ENCODE assay signal across 1 cellular context in genomic region chr15:40354408-40355171, GRCh38.
TF ChIP-seq lines count a peak whose summit lies in the region.

No MANE protein-coding gene starts in this region.

TF ChIP-seq in K562, 482 proteins besides CTCF, POLR2A, EP300 and RAD21:
- TF ChIP-seq TSC22D4 (tag; IDR thresholded peaks at IDR 0.05) = no peak
- TF ChIP-seq KLF10 (CRISPR knock-in tag; IDR thresholded peaks at IDR 0.05) = no peak
- TF ChIP-seq ZFP30 (CRISPR knock-in tag; IDR thresholded peaks at IDR 0.05; ENCODE audit: borderline replicate concordance) = no peak
- TF ChIP-seq BRD9 (IDR thresholded peaks at IDR 0.05; ENCODE audit: low read depth, partially characterized antibody) = no peak
- TF ChIP-seq BRCA1 (IDR thresholded peaks at IDR 0.05) = no peak
- no peak for TF ChIP-seq BRCA1 (CRISPR knock-in tag; IDR thresholded peaks at IDR 0.05)
- peak; percentile 51; the same call in 1 of the 2 replicates for TF ChIP-seq SMARCE1 (IDR thresholded peaks at IDR 0.05)
- TF ChIP-seq ZHX1 (conservative IDR thresholded peaks at IDR 0.05; ENCODE audit: low read length) = no peak
- no peak for TF ChIP-seq FOXJ2 (tag; IDR thresholded peaks at IDR 0.05)
- peak; percentile 75 for TF ChIP-seq ZNF740 (CRISPR knock-in tag; IDR thresholded peaks at IDR 0.05)
- no peak for TF ChIP-seq ZNF740 (tag; IDR thresholded peaks at IDR 0.05)
- TF ChIP-seq FOSL1 (tag; conservative IDR thresholded peaks at IDR 0.05) = no peak
- no peak for TF ChIP-seq MTF1 (CRISPR knock-in tag; IDR thresholded peaks at IDR 0.05; ENCODE audit: borderline replicate concordance)
- TF ChIP-seq KLF16 (IDR thresholded peaks at IDR 0.05) = no peak
- no peak for TF ChIP-seq ZNF133 (CRISPR knock-in tag; IDR thresholded peaks at IDR 0.05)
- peak; percentile 70 for TF ChIP-seq ZBTB33 (CRISPR knock-in tag; IDR thresholded peaks at IDR 0.05)
- no peak for TF ChIP-seq TAL1 (IDR thresholded peaks at IDR 0.05)
- no peak for TF ChIP-seq MCM7 (IDR thresholded peaks at IDR 0.05)
- no peak for TF ChIP-seq KHSRP (IDR thresholded peaks at IDR 0.05)
- TF ChIP-seq ZEB2 (IDR thresholded peaks at IDR 0.05) = no peak
- TF ChIP-seq DPF2 (IDR thresholded peaks at IDR 0.05) = 0 out of 2 replicates have a peak, but pooled peaks have one; percentile 16
- no peak for TF ChIP-seq FOXK2 (conservative IDR thresholded peaks at IDR 0.05 in 1 of 2, IDR thresholded peaks at IDR 0.05 in 1 of 2; ENCODE audit: low read depth in 2 of 2)
- TF ChIP-seq TFAM (CRISPR knock-in tag; conservative IDR thresholded peaks at IDR 0.05) = no peak
- TF ChIP-seq RUNX1 (IDR thresholded peaks at IDR 0.05; ENCODE audit: low read depth) = no peak
- no peak for TF ChIP-seq EZH2 (IDR thresholded peaks at IDR 0.05; ENCODE audit: borderline replicate concordance, low read depth, low read length)
- TF ChIP-seq DNMT1 (IDR thresholded peaks at IDR 0.05) = no peak
- TF ChIP-seq CTCFL (IDR thresholded peaks at IDR 0.05; ENCODE audit: borderline replicate concordance, insufficient read depth, low read depth, low read length, poor library complexity, severe bottlenecking) = peak; percentile 53
- TF ChIP-seq ARID2 (IDR thresholded peaks at IDR 0.05) = no peak
- TF ChIP-seq RB1 (IDR thresholded peaks at IDR 0.05; ENCODE audit: low read depth) = 0 out of 2 replicates have a peak, but pooled peaks have one; percentile 28
- TF ChIP-seq MBD1 (CRISPR knock-in tag; IDR thresholded peaks at IDR 0.05) = no peak
- TF ChIP-seq ZC3H8 (IDR thresholded peaks at IDR 0.05) = no peak
- no peak for TF ChIP-seq HNRNPLL (IDR thresholded peaks at IDR 0.05; ENCODE audit: low read depth, low read length, poor library complexity, severe bottlenecking)
- TF ChIP-seq EWSR1 (IDR thresholded peaks at IDR 0.05; ENCODE audit: borderline replicate concordance, low read depth, partially characterized antibody) = no peak
